In genomic region chr12:38697290-38697689, GRCh38 we compare ENCODE assay signal across 35 cellular contexts.
"Had no signal": no experiment of that assay in that cellular context is flagged by ENCODE, and none has a peak within 500 bp of the region (broad histone marks: within the 10 kb centered on the region; RNA-seq: fewer than 3 reads in every experiment).

No MANE protein-coding gene starts in this region.

- H3K27me3 ChIP-seq: MG63 had no signal

- H3K36me3 ChIP-seq: MG63 had no signal

- DNase-seq: Karpas-422, Kasumi-1, MG63, MM.1S, MV-4-11, NCI-H1048, NCI-H1092, NCI-H1092 treated with DMSO at 0.1 percent for 48 hours, NCI-H1105, NCI-H1105 treated with DMSO at 0.1 percent for 48 hours, NCI-H1417, NCI-H1417 treated with DMSO at 0.1 percent for 48 hours, NCI-H1436, NCI-H1436 treated with DMSO at 0.1 percent for 48 hours, NCI-H146, NCI-H1694, NCI-H1694 treated with DMSO at 0.1 percent for 48 hours, NCI-H187, NCI-H187 treated with DMSO at 0.1 percent for 48 hours, NCI-H1930, NCI-H2029, NCI-H2029 treated with DMSO at 0.1 percent for 48 hours, NCI-H2081, NCI-H2081 treated with DMSO at 0.1 percent for 48 hours, NCI-H2107, NCI-H2171, NCI-H2171 treated with DMSO at 0.1 percent for 48 hours, NCI-H2227 treated with DMSO at 0.1 percent for 48 hours, NCI-H226, NCI-H345, NCI-H446, NCI-H446 treated with DMSO at 0.1 percent for 48 hours, NCI-H510A, NCI-H510A treated with DMSO at 0.1 percent for 48 hours, NCI-H524 had no signal

- H3K9me3 ChIP-seq: MG63 had no signal

- H3K4me3 ChIP-seq: MG63 had no signal
